17 cellular contexts compared by ENCODE assay signal in the genomic region with DNA sequence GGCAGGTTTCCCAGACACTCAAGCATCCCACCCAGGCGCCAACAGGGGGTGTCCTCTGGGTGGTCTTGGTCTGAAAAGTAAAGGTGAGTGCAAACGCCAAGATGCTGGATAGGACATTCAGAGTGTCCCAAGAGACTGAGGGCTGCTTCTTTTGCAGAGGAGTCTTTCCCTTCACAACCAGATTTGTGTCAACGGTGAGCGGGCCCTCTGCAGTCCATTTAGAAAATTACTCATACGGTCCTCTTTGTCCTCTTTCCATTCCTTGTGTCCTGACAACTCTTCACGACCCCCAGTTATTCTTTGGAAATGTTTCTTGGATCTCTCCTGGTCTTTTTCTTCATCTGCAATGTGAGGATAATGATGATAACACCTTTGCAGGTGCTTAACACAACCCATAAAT.
A peak's percentile ranks its signal among the peaks of the same experiment; 100 is the strongest.
DNase-seq lines count a peak whose midpoint lies in the region; ATAC-seq and TF ChIP-seq lines count a peak whose summit lies in the region.
"Had no signal": no experiment of that assay in that cellular context is flagged by ENCODE, and none has a peak within 500 bp of the region (broad histone marks: within the 10 kb centered on the region; RNA-seq: fewer than 3 reads in every experiment).

No MANE protein-coding gene starts in this region.

- no peak for TF ChIP-seq POLR2A in erythroblast (IDR thresholded peaks at IDR 0.05; ENCODE audit: low read length)

- no peak overlapping the region for H3K4me2 ChIP-seq in GM23338
- H3K4me2 ChIP-seq: KMS-11 had no signal

- H3K27ac ChIP-seq in GM23338 (ENCODE audit: low read depth): no peak overlapping the region
- H3K27ac ChIP-seq: KMS-11, lower lobe of right lung had no signal

- H3K4me3 ChIP-seq in AG10803 (ENCODE audit: low read length) (no peak overlapping the region), GM23338 (no peak overlapping the region)
- H3K4me3 ChIP-seq: lower lobe of right lung had no signal

- no peaks in the 10 kb centered on the region for H3F3A ChIP-seq in GM23338 (replicated peaks; ENCODE audit: low read depth)

- no peaks in the 10 kb centered on the region for H3K27me3 ChIP-seq in GM23338 (ENCODE audit: insufficient read depth)

- H2AFZ ChIP-seq in GM23338: no peak overlapping the region

- ATAC-seq in GM23338 (no peak), GM19397 (IDR thresholded peaks at IDR 0.05; ENCODE audit: unreplicated experiment) (no peak)
- ATAC-seq: lower lobe of right lung, natural killer cell had no signal

- H3K27ac Mint-ChIP-seq in GM23338: no peak overlapping the region
- H3K27ac Mint-ChIP-seq: activated CD4-positive, alpha-beta memory T cell treated with anti-CD3 and anti-CD28 coated beads for 36 hours; dendritic cell treated with granulocyte-macrophage colony-stimulating factor and Interleukin-4, amounts not matched to agents 40 ng/mL and 50 ng/mL, for 4 days; natural killer cell had no signal

- peak; percentile 18; the same call in 1 of the 2 replicates for TF ChIP-seq CTCF in AG10803 (conservative IDR thresholded peaks at IDR 0.05; ENCODE audit: low read length)
- TF ChIP-seq CTCF in GM23338 (conservative IDR thresholded peaks at IDR 0.05; ENCODE audit: low read depth in 2 of 2): peak in 1 of 2 experiments; percentile 41; a peak in 2 of 4 replicates

- no peaks in the 10 kb centered on the region for H3K79me2 ChIP-seq in GM23338 (replicated peaks; ENCODE audit: insufficient read depth)

- H3K27me3 Mint-ChIP-seq in GM23338 (ENCODE audit: insufficient read depth, low read depth, poor library complexity): no peaks in the 10 kb centered on the region
- H3K27me3 Mint-ChIP-seq: activated CD4-positive, alpha-beta memory T cell treated with anti-CD3 and anti-CD28 coated beads for 36 hours had no signal

- H4K20me1 ChIP-seq in GM23338 (replicated peaks; ENCODE audit: insufficient read depth): no peaks in the 10 kb centered on the region

- no peaks in the 10 kb centered on the region for H3K36me3 ChIP-seq in GM23338 (ENCODE audit: insufficient read depth)
- H3K36me3 ChIP-seq: lower lobe of right lung had no signal

- no peaks in the 10 kb centered on the region for H3K4me1 ChIP-seq in GM23338 (ENCODE audit: insufficient read depth)
- H3K4me1 ChIP-seq: lower lobe of right lung had no signal

- no peaks in the 10 kb centered on the region for H3K36me3 Mint-ChIP-seq in GM23338 (ENCODE audit: low read depth)
- H3K36me3 Mint-ChIP-seq: activated CD4-positive, alpha-beta memory T cell treated with anti-CD3 and anti-CD28 coated beads for 36 hours; natural killer cell had no signal

- H3K9me3 Mint-ChIP-seq in GM23338: no peaks in the 10 kb centered on the region
- H3K9me3 Mint-ChIP-seq: activated CD4-positive, alpha-beta memory T cell treated with anti-CD3 and anti-CD28 coated beads for 36 hours; dendritic cell treated with granulocyte-macrophage colony-stimulating factor and Interleukin-4, amounts not matched to agents 40 ng/mL and 50 ng/mL, for 4 days; natural killer cell had no signal

- DNase-seq in AG10803 (ENCODE audit: low read depth) (no peak), GM23338 (ENCODE audit: low spot score) (peak; percentile 56), OCI-M1 (lab: John Stamatoyannopoulos, UW) (peak; percentile 52), erythroblast (lab: John Stamatoyannopoulos, UW) (peak; percentile 3), NOMO-1 treated with dmso at 0.1 percent for 144 hours (lab: John Stamatoyannopoulos, UW; ENCODE audit: unreplicated experiment) (no peak), islet precursor cell (no peak)
- no peak for DNase-seq in activated CD4-positive, CD25-positive, alpha-beta regulatory T cell treated with anti-CD3 and anti-CD28 coated beads, Interleukin-2, amount 50 U/mL, for 72 hours
- DNase-seq: activated CD4-positive, alpha-beta memory T cell treated with anti-CD3 and anti-CD28 coated beads for 36 hours; anterior cingulate cortex; lower lobe of right lung; natural killer cell; NCI-H1694 treated with DMSO at 0.1 percent for 48 hours; NCI-H526; Right ventricle myocardium superior had no signal

- H3K4me1 Mint-ChIP-seq in GM23338: no peaks in the 10 kb centered on the region; the same call in 2 of the 3 replicates
- H3K4me1 Mint-ChIP-seq: natural killer cell had no signal

- no peak overlapping the region for H3K4me3 Mint-ChIP-seq in GM23338
- H3K4me3 Mint-ChIP-seq: activated CD4-positive, alpha-beta memory T cell treated with anti-CD3 and anti-CD28 coated beads for 36 hours; dendritic cell treated with granulocyte-macrophage colony-stimulating factor and Interleukin-4, amounts not matched to agents 40 ng/mL and 50 ng/mL, for 4 days; natural killer cell had no signal

- H3K9me2 ChIP-seq in GM23338 (ENCODE audit: insufficient read depth): 0 out of 2 replicates have a peak, but pooled peaks cover 8% of the 10 kb centered on the region

TF ChIP-seq in GM23338, 12 proteins besides CTCF, POLR2A, EP300 and RAD21 (continues in another document):
- TF ChIP-seq JUNB (IDR thresholded peaks at IDR 0.05; ENCODE audit: unreplicated experiment): no peak
- no peak for TF ChIP-seq CREB1 (CRISPR knock-in tag; IDR thresholded peaks at IDR 0.05; ENCODE audit: low read depth)
- TF ChIP-seq POLR2AphosphoS5 (IDR thresholded peaks at IDR 0.05; ENCODE audit: low read depth): no peak
- TF ChIP-seq STAT1 (IDR thresholded peaks at IDR 0.05; ENCODE audit: unreplicated experiment): no peak
- TF ChIP-seq, protein P1, sequence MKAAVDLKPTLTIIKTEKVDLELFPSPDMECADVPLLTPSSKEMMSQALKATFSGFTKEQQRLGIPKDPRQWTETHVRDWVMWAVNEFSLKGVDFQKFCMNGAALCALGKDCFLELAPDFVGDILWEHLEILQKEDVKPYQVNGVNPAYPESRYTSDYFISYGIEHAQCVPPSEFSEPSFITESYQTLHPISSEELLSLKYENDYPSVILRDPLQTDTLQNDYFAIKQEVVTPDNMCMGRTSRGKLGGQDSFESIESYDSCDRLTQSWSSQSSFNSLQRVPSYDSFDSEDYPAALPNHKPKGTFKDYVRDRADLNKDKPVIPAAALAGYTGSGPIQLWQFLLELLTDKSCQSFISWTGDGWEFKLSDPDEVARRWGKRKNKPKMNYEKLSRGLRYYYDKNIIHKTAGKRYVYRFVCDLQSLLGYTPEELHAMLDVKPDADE (IDR thresholded peaks at IDR 0.05): no peak
- TF ChIP-seq ZNF114 (CRISPR knock-in tag; IDR thresholded peaks at IDR 0.05): no peak
- TF ChIP-seq, protein P2, sequence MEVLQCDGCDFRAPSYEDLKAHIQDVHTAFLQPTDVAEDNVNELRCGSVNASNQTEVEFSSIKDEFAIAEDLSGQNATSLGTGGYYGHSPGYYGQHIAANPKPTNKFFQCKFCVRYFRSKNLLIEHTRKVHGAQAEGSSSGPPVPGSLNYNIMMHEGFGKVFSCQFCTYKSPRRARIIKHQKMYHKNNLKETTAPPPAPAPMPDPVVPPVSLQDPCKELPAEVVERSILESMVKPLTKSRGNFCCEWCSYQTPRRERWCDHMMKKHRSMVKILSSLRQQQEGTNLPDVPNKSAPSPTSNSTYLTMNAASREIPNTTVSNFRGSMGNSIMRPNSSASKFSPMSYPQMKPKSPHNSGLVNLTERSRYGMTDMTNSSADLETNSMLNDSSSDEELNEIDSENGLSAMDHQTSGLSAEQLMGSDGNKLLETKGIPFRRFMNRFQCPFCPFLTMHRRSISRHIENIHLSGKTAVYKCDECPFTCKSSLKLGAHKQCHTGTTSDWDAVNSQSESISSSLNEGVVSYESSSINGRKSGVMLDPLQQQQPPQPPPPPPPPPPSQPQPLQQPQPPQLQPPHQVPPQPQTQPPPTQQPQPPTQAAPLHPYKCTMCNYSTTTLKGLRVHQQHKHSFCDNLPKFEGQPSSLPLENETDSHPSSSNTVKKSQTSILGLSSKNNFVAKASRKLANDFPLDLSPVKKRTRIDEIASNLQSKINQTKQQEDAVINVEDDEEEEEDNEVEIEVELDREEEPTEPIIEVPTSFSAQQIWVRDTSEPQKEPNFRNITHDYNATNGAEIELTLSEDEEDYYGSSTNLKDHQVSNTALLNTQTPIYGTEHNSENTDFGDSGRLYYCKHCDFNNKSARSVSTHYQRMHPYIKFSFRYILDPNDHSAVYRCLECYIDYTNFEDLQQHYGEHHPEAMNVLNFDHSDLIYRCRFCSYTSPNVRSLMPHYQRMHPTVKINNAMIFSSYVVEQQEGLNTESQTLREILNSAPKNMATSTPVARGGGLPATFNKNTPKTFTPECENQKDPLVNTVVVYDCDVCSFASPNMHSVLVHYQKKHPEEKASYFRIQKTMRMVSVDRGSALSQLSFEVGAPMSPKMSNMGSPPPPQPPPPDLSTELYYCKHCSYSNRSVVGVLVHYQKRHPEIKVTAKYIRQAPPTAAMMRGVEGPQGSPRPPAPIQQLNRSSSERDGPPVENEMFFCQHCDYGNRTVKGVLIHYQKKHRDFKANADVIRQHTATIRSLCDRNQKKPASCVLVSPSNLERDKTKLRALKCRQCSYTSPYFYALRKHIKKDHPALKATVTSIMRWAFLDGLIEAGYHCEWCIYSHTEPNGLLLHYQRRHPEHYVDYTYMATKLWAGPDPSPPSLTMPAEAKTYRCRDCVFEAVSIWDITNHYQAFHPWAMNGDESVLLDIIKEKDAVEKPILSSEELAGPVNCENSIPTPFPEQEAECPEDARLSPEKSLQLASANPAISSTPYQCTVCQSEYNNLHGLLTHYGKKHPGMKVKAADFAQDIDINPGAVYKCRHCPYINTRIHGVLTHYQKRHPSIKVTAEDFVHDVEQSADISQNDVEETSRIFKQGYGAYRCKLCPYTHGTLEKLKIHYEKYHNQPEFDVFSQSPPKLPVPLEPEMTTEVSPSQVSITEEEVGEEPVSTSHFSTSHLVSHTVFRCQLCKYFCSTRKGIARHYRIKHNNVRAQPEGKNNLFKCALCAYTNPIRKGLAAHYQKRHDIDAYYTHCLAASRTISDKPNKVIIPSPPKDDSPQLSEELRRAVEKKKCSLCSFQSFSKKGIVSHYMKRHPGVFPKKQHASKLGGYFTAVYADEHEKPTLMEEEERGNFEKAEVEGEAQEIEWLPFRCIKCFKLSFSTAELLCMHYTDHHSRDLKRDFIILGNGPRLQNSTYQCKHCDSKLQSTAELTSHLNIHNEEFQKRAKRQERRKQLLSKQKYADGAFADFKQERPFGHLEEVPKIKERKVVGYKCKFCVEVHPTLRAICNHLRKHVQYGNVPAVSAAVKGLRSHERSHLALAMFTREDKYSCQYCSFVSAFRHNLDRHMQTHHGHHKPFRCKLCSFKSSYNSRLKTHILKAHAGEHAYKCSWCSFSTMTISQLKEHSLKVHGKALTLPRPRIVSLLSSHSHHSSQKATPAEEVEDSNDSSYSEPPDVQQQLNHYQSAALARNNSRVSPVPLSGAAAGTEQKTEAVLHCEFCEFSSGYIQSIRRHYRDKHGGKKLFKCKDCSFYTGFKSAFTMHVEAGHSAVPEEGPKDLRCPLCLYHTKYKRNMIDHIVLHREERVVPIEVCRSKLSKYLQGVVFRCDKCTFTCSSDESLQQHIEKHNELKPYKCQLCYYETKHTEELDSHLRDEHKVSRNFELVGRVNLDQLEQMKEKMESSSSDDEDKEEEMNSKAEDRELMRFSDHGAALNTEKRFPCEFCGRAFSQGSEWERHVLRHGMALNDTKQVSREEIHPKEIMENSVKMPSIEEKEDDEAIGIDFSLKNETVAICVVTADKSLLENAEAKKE (CRISPR knock-in tag; IDR thresholded peaks at IDR 0.05): no peak
- no peak for TF ChIP-seq ZNF331 (CRISPR knock-in tag; IDR thresholded peaks at IDR 0.05; ENCODE audit: low read depth)

Comparison
In these comparisons a context has a peak if more than half of its experiments do, and no peak if none do; other contexts are left out.
1. DNase-seq: peak in GM23338 (single experiment), OCI-M1 (single experiment) and erythroblast (2 of 2); none in AG10803 (single experiment), NOMO-1 treated with dmso at 0.1 percent for 144 hours (single experiment), activated CD4-positive, CD25-positive, alpha-beta regulatory T cell treated with anti-CD3 and anti-CD28 coated beads, Interleukin-2, amount 50 U/mL, for 72 hours (single experiment) and islet precursor cell (single experiment).